In genomic region chr14:32826404-32827082, GRCh38 we compare ENCODE assay signal across 1 cellular context.
TF ChIP-seq lines count a peak whose summit lies in the region.

No MANE protein-coding gene starts in this region.

TF ChIP-seq in GM23338, 12 proteins besides CTCF, POLR2A, EP300 and RAD21 (continued from another document):
- no peak for TF ChIP-seq REST (IDR thresholded peaks at IDR 0.05; ENCODE audit: unreplicated experiment)
- TF ChIP-seq ZNF114 (CRISPR knock-in tag; IDR thresholded peaks at IDR 0.05) = no peak
- TF ChIP-seq EZH2phosphoT487 (IDR thresholded peaks at IDR 0.05; ENCODE audit: unreplicated experiment) = no peak
- TF ChIP-seq STAT1 (IDR thresholded peaks at IDR 0.05; ENCODE audit: unreplicated experiment) = no peak
